In the genomic region with DNA sequence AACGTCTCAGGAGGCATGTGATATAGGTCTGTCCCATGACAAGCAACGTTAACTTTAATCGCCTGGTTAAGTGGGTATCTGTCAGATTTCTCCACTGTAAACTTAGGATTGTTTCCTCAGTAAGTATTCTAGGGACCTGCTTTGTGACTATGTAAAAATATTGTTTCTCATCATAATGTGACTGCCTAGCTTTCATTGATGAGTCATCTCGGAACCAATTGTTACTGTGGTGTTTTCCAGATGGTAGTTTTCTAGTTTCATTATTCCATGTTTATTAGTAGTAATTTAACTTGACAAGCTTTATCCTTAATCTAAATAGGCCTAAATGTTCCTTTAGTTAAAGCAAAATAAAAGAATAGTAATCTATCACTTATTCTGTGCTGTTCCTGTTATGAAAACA, we compare ENCODE assay signal across 18 cellular contexts. TPM values are rescaled to one million over a fixed set of nuclear protein-coding genes. Genes with fewer than 3 reads are reported as not detected.
A peak's percentile ranks its signal among the peaks of the same experiment; 100 is the strongest.
DNase-seq lines count a peak whose midpoint lies in the region; ATAC-seq, FAIRE-seq and TF ChIP-seq lines count a peak whose summit lies in the region.
"Had no signal": no experiment of that assay in that cellular context is flagged by ENCODE, and none has a peak within 500 bp of the region (broad histone marks: within the 10 kb centered on the region; RNA-seq: fewer than 3 reads in every experiment).

No MANE protein-coding gene starts in this region.

- no peak for TF ChIP-seq POLR2A in GM12878 (IDR thresholded peaks at IDR 0.05; ENCODE audit: low read depth, low read length)

- H3K4me1 ChIP-seq in GM12878 (ENCODE audit: control insufficient read depth, insufficient read depth, low read length): no peaks in the 10 kb centered on the region
- H3K4me1 ChIP-seq: BLaER1 treated with 17β-estradiol and CSF1 and Interleukin-3, amounts not matched to agents 10 nM and 100 nM had no signal

- in situ Hi-C loops in GM12878 (cut with MboI): no loop called here

- no peaks in the 10 kb centered on the region for H4K20me1 ChIP-seq in GM12878 (ENCODE audit: control insufficient read depth, insufficient read depth)
- H4K20me1 ChIP-seq: BLaER1 treated with 17β-estradiol and CSF1 and Interleukin-3, amounts not matched to agents 10 nM and 100 nM had no signal

- POLR2A ChIA-PET in GM12878 (lab: Charles Lee): no interaction called here

- no peak overlapping the region for H2AFZ ChIP-seq in GM12878 (ENCODE audit: control insufficient read depth, low read depth, low read length)

- 63% methylated on average over 4 of the region's 4 CpGs for WGBS in GM12878 (ENCODE audit: insufficient coverage, insufficient replicate concordance, low lambda C conversion rate, missing lambda C conversion rate)

- no peaks in the 10 kb centered on the region for H3K27me3 ChIP-seq in GM12878 (replicated peaks in 1 of 2; ENCODE audit: control insufficient read depth in 2 of 2, insufficient read depth in 2 of 2, low read length in 1 of 2)
- H3K27me3 ChIP-seq: BLaER1 treated with 17β-estradiol and CSF1 and Interleukin-3, amounts not matched to agents 10 nM and 100 nM had no signal

- RAD21 ChIA-PET in GM12878 (lab: Charles Lee; ENCODE audit: unreplicated experiment): no interaction called here

- no peak overlapping the region for H3K27ac ChIP-seq in GM12878 (ENCODE audit: control insufficient read depth, insufficient read depth)
- H3K27ac ChIP-seq: BLaER1 treated with 17β-estradiol and CSF1 and Interleukin-3, amounts not matched to agents 10 nM and 100 nM had no signal

- peak; percentile 53 for ATAC-seq in HG02870 (IDR thresholded peaks at IDR 0.05; ENCODE audit: unreplicated experiment)
- peak; percentile 28; the same call in 1 of the 3 replicates for ATAC-seq in GM12878
- no peak for ATAC-seq in left colon
- ATAC-seq: HCT116 had no signal

- no peak overlapping the region for H3K4me2 ChIP-seq in GM12878 (ENCODE audit: control insufficient read depth, insufficient read depth)
- H3K4me2 ChIP-seq: BLaER1 treated with 17β-estradiol and CSF1 and Interleukin-3, amounts not matched to agents 10 nM and 100 nM had no signal

- H3K9me3 ChIP-seq in GM12878 (replicated peaks; ENCODE audit: control insufficient read depth, insufficient read depth, low read length): no peaks in the 10 kb centered on the region
- H3K9me3 ChIP-seq: BLaER1 treated with 17β-estradiol and CSF1 and Interleukin-3, amounts not matched to agents 10 nM and 100 nM had no signal

- no peak for TF ChIP-seq RAD21 in GM12878 (IDR thresholded peaks at IDR 0.05; ENCODE audit: insufficient read depth, low read depth, low read length)

- H3K4me3 ChIP-seq in GM12865 (ENCODE audit: low read depth, low read length) (no peak overlapping the region), GM12878 (no peak overlapping the region), fibroblast of mammary gland (ENCODE audit: control insufficient read depth, low read depth, low read length) (no peak overlapping the region)
- H3K4me3 ChIP-seq: BLaER1 treated with 17β-estradiol and CSF1 and Interleukin-3, amounts not matched to agents 10 nM and 100 nM had no signal

- SMC1A ChIA-PET in GM12878 (lab: Charles Lee; ENCODE audit: uncharacterized antibody, unreplicated experiment): interaction anchor here (0.6 kb wide), 1 partner anchor 43 kb away, joined by 5 read pairs; no protein-coding TSS in a partner anchor

- no peak for TF ChIP-seq CTCF in GM12865 (IDR thresholded peaks at IDR 0.05; ENCODE audit: insufficient read depth, low read depth, low read length, missing control alignments)
- no peak for TF ChIP-seq CTCF in GM12878 (IDR thresholded peaks at IDR 0.05 in 2 of 3, conservative IDR thresholded peaks at IDR 0.05 in 1 of 3; ENCODE audit: control insufficient read depth in 2 of 3, extremely low read depth in 1 of 3, insufficient read depth in 1 of 3, low read depth in 3 of 3, low read length in 3 of 3)
- no peak for TF ChIP-seq CTCF in fibroblast of mammary gland (conservative IDR thresholded peaks at IDR 0.05; ENCODE audit: control insufficient read depth, insufficient read depth, low read depth, low read length)

- no peaks in the 10 kb centered on the region for H3K36me3 ChIP-seq in GM12878 (ENCODE audit: control insufficient read depth in 2 of 2, insufficient read depth in 2 of 2, low read length in 1 of 2)
- H3K36me3 ChIP-seq: BLaER1 treated with 17β-estradiol and CSF1 and Interleukin-3, amounts not matched to agents 10 nM and 100 nM had no signal

- no peak for TF ChIP-seq EP300 in GM12878 (IDR thresholded peaks at IDR 0.05; ENCODE audit: borderline replicate concordance in 1 of 2, control insufficient read depth in 1 of 2, low read depth in 2 of 2, low read length in 2 of 2)

- no peak for FAIRE-seq in GM12878 (lab: Jason Lieb, UNC)
- FAIRE-seq: G401.6, H54 had no signal

- no TSS peak for BruUV-seq in GM12878 (replicated peaks; lab: Mats Ljungman, UMichigan)

- CTCF ChIA-PET in GM12878 (lab: Yijun Ruan, JAX): no interaction called here

- no peak overlapping the region for H3K9ac ChIP-seq in GM12878 (ENCODE audit: control insufficient read depth, insufficient read depth, low read length)
- H3K9ac ChIP-seq: BLaER1 treated with 17β-estradiol and CSF1 and Interleukin-3, amounts not matched to agents 10 nM and 100 nM had no signal

- DNase-seq in GM12865 (ENCODE audit: low read depth) (peak; percentile 20), GM12878 (ENCODE audit: low read depth, low spot score) (no peak), fibroblast of mammary gland (ENCODE audit: low read depth) (peak; percentile 4), left colon (no peak), LoVo (ENCODE audit: low spot score) (no peak), posterior vena cava (ENCODE audit: low spot score) (no peak)
- no peak for DNase-seq in stimulated activated CD4-positive, alpha-beta T cell treated with anti-CD3 and anti-CD28 coated beads, Interleukin-15, amount 100 ng/mL, for 24 hours
- DNase-seq: AML-193; Calu3; CD4-positive, CD25-positive, alpha-beta regulatory T cell; DMS 273 treated with DMSO at 0.1 percent for 48 hours; DMS79; EL had no signal

- H3K79me2 ChIP-seq in GM12878 (ENCODE audit: control insufficient read depth, insufficient read depth, low read length): no peaks in the 10 kb centered on the region

- intact Hi-C loops in GM12878 (cut with micrococcal nuclease; ENCODE audit: unreplicated experiment) (no loop called here), left colon (cut with DNase I, micrococcal nuclease) (no loop called here), posterior vena cava (cut with DNase I) (no loop called here)

TF ChIP-seq in GM12878, 131 proteins besides CTCF, POLR2A, EP300 and RAD21:
- no peak for TF ChIP-seq MTA3 (IDR thresholded peaks at IDR 0.05; ENCODE audit: borderline replicate concordance, low read length)
- TF ChIP-seq, protein P1, sequence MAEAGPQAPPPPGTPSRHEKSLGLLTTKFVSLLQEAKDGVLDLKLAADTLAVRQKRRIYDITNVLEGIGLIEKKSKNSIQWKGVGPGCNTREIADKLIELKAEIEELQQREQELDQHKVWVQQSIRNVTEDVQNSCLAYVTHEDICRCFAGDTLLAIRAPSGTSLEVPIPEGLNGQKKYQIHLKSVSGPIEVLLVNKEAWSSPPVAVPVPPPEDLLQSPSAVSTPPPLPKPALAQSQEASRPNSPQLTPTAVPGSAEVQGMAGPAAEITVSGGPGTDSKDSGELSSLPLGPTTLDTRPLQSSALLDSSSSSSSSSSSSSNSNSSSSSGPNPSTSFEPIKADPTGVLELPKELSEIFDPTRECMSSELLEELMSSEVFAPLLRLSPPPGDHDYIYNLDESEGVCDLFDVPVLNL (IDR thresholded peaks at IDR 0.05; ENCODE audit: low read depth, low read length): no peak
- TF ChIP-seq BRCA1 (IDR thresholded peaks at IDR 0.05; ENCODE audit: low read depth, low read length): no peak
- TF ChIP-seq RUNX3 (IDR thresholded peaks at IDR 0.05; ENCODE audit: low read length): peak; percentile 21; the same call in 1 of the 2 replicates
- TF ChIP-seq, protein P2, sequence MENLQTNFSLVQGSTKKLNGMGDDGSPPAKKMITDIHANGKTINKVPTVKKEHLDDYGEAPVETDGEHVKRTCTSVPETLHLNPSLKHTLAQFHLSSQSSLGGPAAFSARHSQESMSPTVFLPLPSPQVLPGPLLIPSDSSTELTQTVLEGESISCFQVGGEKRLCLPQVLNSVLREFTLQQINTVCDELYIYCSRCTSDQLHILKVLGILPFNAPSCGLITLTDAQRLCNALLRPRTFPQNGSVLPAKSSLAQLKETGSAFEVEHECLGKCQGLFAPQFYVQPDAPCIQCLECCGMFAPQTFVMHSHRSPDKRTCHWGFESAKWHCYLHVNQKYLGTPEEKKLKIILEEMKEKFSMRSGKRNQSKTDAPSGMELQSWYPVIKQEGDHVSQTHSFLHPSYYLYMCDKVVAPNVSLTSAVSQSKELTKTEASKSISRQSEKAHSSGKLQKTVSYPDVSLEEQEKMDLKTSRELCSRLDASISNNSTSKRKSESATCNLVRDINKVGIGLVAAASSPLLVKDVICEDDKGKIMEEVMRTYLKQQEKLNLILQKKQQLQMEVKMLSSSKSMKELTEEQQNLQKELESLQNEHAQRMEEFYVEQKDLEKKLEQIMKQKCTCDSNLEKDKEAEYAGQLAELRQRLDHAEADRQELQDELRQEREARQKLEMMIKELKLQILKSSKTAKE (IDR thresholded peaks at IDR 0.05; ENCODE audit: low read depth, poor library complexity, severe bottlenecking): no peak
- TF ChIP-seq SMARCA5 (IDR thresholded peaks at IDR 0.05): no peak
- TF ChIP-seq JUNB (IDR thresholded peaks at IDR 0.05): peak; percentile 66

RNA-seq across cellular contexts. Expression of a gene that starts 28.2 kb away (rescaled TPM):
- not detected in 2 replicates for total RNA-seq in GM12878 (2013; cell fraction: nucleolus; rRNA removed)
- total RNA-seq in GM12878 (2014; rRNA removed) (not detected in 2 replicates), GM12878 (2014; rRNA removed; fragmentation: Illumina TruSeq; extraction: Trizol) (not detected in 2 replicates), GM12878 (2021) (0.05 TPM in 2 replicates), left colon (10 to 100 TPM; 46.1 to 57.8 TPM), posterior vena cava (10 to 100 TPM; 32.7 to 38.4 TPM)
- polyA plus RNA-seq in GM12878 (2011; ENCODE audit: low read depth): not detected
- polyA plus RNA-seq in GM12878 (2011; rRNA removed) (not detected in 2 replicates), GM12878 (2014; fragmentation: Illumina TruSeq; extraction: Trizol) (not detected in 2 replicates), GM12878 (2014; fragmentation: Nextera tagmentation; extraction: Ambion mirVana) (not detected), GM12878 (2014; rRNA removed) (not detected in 2 replicates), GM12878 (2016; fragmentation: Nextera tagmentation; extraction: Ambion mirVana) (under 1 TPM in 1 of 2 experiments, not detected in 1; 0.04 TPM)
- polyA plus RNA-seq in GM12878 (2011; cell fraction: cytosol; rRNA removed): not detected in 2 replicates
- not detected in 2 replicates for polyA plus RNA-seq in GM12878 (2011; cell fraction: nucleus; rRNA removed)
- polyA plus RNA-seq in GM12878 (2012): 0.03 TPM in 1 of 2 replicates, not detected in the other
- not detected in 2 replicates for polyA minus RNA-seq in GM12878 (2011; rRNA and poly(A)+ RNA removed)
- not detected in 2 replicates for polyA minus RNA-seq in GM12878 (2011; cell fraction: cytosol; rRNA and poly(A)+ RNA removed)
- not detected in 2 replicates for polyA minus RNA-seq in GM12878 (2011; cell fraction: nucleus; rRNA and poly(A)+ RNA removed)
- polyA plus RNA-seq: CD4-positive, CD25-positive, alpha-beta regulatory T cell had no signal

Comparison
In these comparisons a context has a peak if more than half of its experiments do, and no peak if none do; other contexts are left out.
1. DNase-seq: peak in GM12865 (single experiment) and fibroblast of mammary gland (single experiment); none in GM12878 (single experiment), stimulated activated CD4-positive, alpha-beta T cell treated with anti-CD3 and anti-CD28 coated beads, Interleukin-15, amount 100 ng/mL, for 24 hours (single experiment), left colon (0 of 2), LoVo (single experiment) and posterior vena cava (single experiment).
2. RNA of a gene that starts 28.2 kb away (total RNA-seq): 46.1 to 57.8 TPM in left colon and 32.7 to 38.4 TPM in posterior vena cava; 0.05 TPM in GM12878; every median in the first group is over 10 times any median in the second.